Comparison of ENCODE assay signal across 15 cellular contexts in the genomic region with DNA sequence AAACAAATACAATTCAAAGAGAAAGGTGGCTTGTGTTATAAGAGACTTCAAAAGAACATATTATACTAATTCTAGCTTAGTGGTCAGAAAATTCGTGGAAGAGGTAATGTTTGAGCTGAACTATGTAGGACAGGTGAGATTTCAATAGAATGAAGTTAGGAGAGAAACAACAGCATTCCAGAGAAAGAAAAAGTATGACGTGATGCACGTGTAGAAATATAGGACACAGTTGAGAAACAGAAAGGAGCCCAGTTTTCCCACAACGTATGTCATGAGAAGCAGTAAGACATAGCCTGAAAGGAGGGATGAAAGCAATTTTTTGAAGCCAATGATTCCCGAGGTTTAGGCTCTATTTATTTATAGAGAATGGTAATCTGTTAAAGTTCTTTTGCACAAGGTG. TPM values are rescaled to one million over a fixed set of nuclear protein-coding genes. Genes with fewer than 3 reads are reported as not detected.
DNase-seq lines count a peak whose midpoint lies in the region; ATAC-seq, FAIRE-seq and TF ChIP-seq lines count a peak whose summit lies in the region.
"Had no signal": no experiment of that assay in that cellular context is flagged by ENCODE, and none has a peak within 500 bp of the region (broad histone marks: within the 10 kb centered on the region; RNA-seq: fewer than 3 reads in every experiment).

No MANE protein-coding gene starts in this region.

- no peaks in the 10 kb centered on the region for H3K4me1 Mint-ChIP-seq in Caco-2 (ENCODE audit: low read depth, unreplicated experiment)
- H3K4me1 Mint-ChIP-seq in nephron progenitor cell: no peaks in the 10 kb centered on the region
- H3K4me1 Mint-ChIP-seq: CD4-positive, alpha-beta memory T cell had no signal

- H3K9me3 ChIP-seq in Caco-2 (peaks cover 4% of the 10 kb centered on the region; the same call in 1 of the 2 replicates), GM23248 (ENCODE audit: low read depth) (no peaks in the 10 kb centered on the region), OCI-LY3 (ENCODE audit: insufficient read depth, low read length) (no peaks in the 10 kb centered on the region), keratinocyte (ENCODE audit: control insufficient read depth, low read depth, low read length) (no peaks in the 10 kb centered on the region)
- H3K9me3 ChIP-seq: HAP-1 had no signal

- H3K9me1 ChIP-seq in keratinocyte (ENCODE audit: control insufficient read depth, extremely low read depth, insufficient read depth, low read length): no peaks in the 10 kb centered on the region

- H3K4me3 Mint-ChIP-seq in Caco-2 (ENCODE audit: unreplicated experiment) (peak overlapping the region; percentile 13), nephron progenitor cell (no peak overlapping the region)
- H3K4me3 Mint-ChIP-seq: CD4-positive, alpha-beta memory T cell had no signal

- FAIRE-seq in keratinocyte (lab: Jason Lieb, UNC): peak; percentile 73
- FAIRE-seq: GM12892 had no signal

- intact Hi-C loops in Caco-2 (cut with micrococcal nuclease; ENCODE audit: unreplicated experiment): no loop called here
- intact Hi-C loops in Right ventricle myocardium superior (cut with DNase I): no loop called here

- no peak for TF ChIP-seq CTCF in Caco-2 (IDR thresholded peaks at IDR 0.05; ENCODE audit: insufficient read depth in 1 of 2, low read depth in 1 of 2, low read length in 1 of 2, severe bottlenecking in 1 of 2, unreplicated experiment in 1 of 2)
- no peak for TF ChIP-seq CTCF in OCI-LY3 (IDR thresholded peaks at IDR 0.05; ENCODE audit: low read depth, low read length)
- no peak for TF ChIP-seq CTCF in keratinocyte (optimal IDR thresholded peaks at IDR 0.05 in 1 of 3, IDR thresholded peaks at IDR 0.05 in 1 of 3, conservative IDR thresholded peaks at IDR 0.05 in 1 of 3; ENCODE audit: extremely low read depth in 1 of 3, insufficient read depth in 2 of 3, low read length in 3 of 3)
- no peak for TF ChIP-seq CTCF in nephron progenitor cell (IDR thresholded peaks at IDR 0.05)

- CTCF ChIA-PET in Caco-2 (lab: Charles Lee): no interaction called here

- peak overlapping the region; percentile 43 for H2AFZ ChIP-seq in GM23248
- H2AFZ ChIP-seq in OCI-LY3 (ENCODE audit: low read depth, low read length): no peak overlapping the region
- no peak overlapping the region for H2AFZ ChIP-seq in keratinocyte (ENCODE audit: control insufficient read depth, low read length)

- H3K79me2 ChIP-seq in GM23248 (ENCODE audit: insufficient read depth) (no peaks in the 10 kb centered on the region), OCI-LY3 (ENCODE audit: low read length) (no peaks in the 10 kb centered on the region), keratinocyte (ENCODE audit: control insufficient read depth, insufficient read depth, low read length) (no peaks in the 10 kb centered on the region)

- H3K9ac ChIP-seq in GM23248 (no peak overlapping the region), OCI-LY3 (ENCODE audit: low read length) (no peak overlapping the region), keratinocyte (ENCODE audit: control insufficient read depth, extremely low read depth, insufficient read depth, low read length) (no peak overlapping the region)

- H3K27me3 Mint-ChIP-seq in Caco-2 (ENCODE audit: insufficient read depth, unreplicated experiment) (no peaks in the 10 kb centered on the region), nephron progenitor cell (ENCODE audit: low read depth, poor library complexity) (no peaks in the 10 kb centered on the region)

- peaks cover 12% of the 10 kb centered on the region for H3K9me3 Mint-ChIP-seq in Caco-2 (ENCODE audit: unreplicated experiment)
- H3K9me3 Mint-ChIP-seq in nephron progenitor cell: peaks cover 27% of the 10 kb centered on the region

- H3K9me2 ChIP-seq in GM23248 (ENCODE audit: insufficient read depth): no peaks in the 10 kb centered on the region

- in situ Hi-C loops in GM23248 (cut with MboI): no loop called here

- H3K27me3 ChIP-seq in Caco-2 (replicated peaks; ENCODE audit: control insufficient read depth, insufficient read depth, low read length) (no peaks in the 10 kb centered on the region), GM23248 (replicated peaks; ENCODE audit: insufficient read depth) (no peaks in the 10 kb centered on the region), OCI-LY3 (ENCODE audit: low read depth, low read length) (no peaks in the 10 kb centered on the region), keratinocyte (ENCODE audit: control insufficient read depth, extremely low read depth, insufficient read depth, low read length) (no peaks in the 10 kb centered on the region)

- POLR2A ChIA-PET in Caco-2 (lab: Charles Lee): no interaction called here

- no peak for ATAC-seq in Right ventricle myocardium superior (ENCODE audit: poor library complexity)

- 32 to 37% methylated on average over 5 of the region's 5 CpGs for WGBS in GM23248 (ENCODE audit: low coverage in 1 of 2, low lambda C conversion rate in 2 of 2, missing lambda C conversion rate in 2 of 2), 2 experiments

- H3K36me3 ChIP-seq in Caco-2 (ENCODE audit: control insufficient read depth, insufficient read depth, low read length) (no peaks in the 10 kb centered on the region), GM23248 (ENCODE audit: low read depth) (no peaks in the 10 kb centered on the region), OCI-LY3 (replicated peaks; ENCODE audit: low read depth, low read length) (no peaks in the 10 kb centered on the region), keratinocyte (ENCODE audit: control insufficient read depth in 2 of 2, extremely low read depth in 1 of 2, insufficient read depth in 2 of 2, low read length in 2 of 2) (no peaks in the 10 kb centered on the region)
- H3K36me3 ChIP-seq: HAP-1 had no signal

- BruUV-seq in Caco-2 (replicated peaks; lab: Mats Ljungman, UMichigan): no TSS peak

- H4K20me1 ChIP-seq in GM23248 (ENCODE audit: insufficient read depth): no peaks in the 10 kb centered on the region
- H4K20me1 ChIP-seq in OCI-LY3 (ENCODE audit: insufficient read depth, low read length): no peaks in the 10 kb centered on the region
- no peaks in the 10 kb centered on the region for H4K20me1 ChIP-seq in keratinocyte (ENCODE audit: control insufficient read depth, extremely low read depth, insufficient read depth, low read length)

- H3K36me3 Mint-ChIP-seq in Caco-2 (ENCODE audit: insufficient read depth, unreplicated experiment) (no peaks in the 10 kb centered on the region), nephron progenitor cell (ENCODE audit: low read depth) (peaks cover 24% of the 10 kb centered on the region)
- H3K36me3 Mint-ChIP-seq: CD4-positive, alpha-beta memory T cell had no signal

- H3K27ac Mint-ChIP-seq in Caco-2 (ENCODE audit: unreplicated experiment): no peak overlapping the region
- H3K27ac Mint-ChIP-seq in nephron progenitor cell: no peak overlapping the region
- H3K27ac Mint-ChIP-seq: CD4-positive, alpha-beta memory T cell had no signal

- H3K4me2 ChIP-seq in GM23248 (ENCODE audit: unreplicated experiment) (no peak overlapping the region), OCI-LY3 (ENCODE audit: low read length) (0 out of 2 replicates have a peak overlapping the region, but pooled peaks have one; percentile 29), keratinocyte (ENCODE audit: control insufficient read depth, extremely low read depth, insufficient read depth, low read depth, low read length) (no peak overlapping the region)

- DNase-seq in Caco-2 (no peak), GM23248 (no peak), keratinocyte (ENCODE audit: low read depth, low spot score) (no peak), putamen (ENCODE audit: low spot score) (no peak), nephron progenitor cell (no peak), Right ventricle myocardium superior (no peak)
- DNase-seq: C1 segment of cervical spinal cord; CD4-positive, alpha-beta memory T cell; COR-L47; DMS153; DND-41; GOT3 had no signal

- H3K27ac ChIP-seq in GM23248 (no peak overlapping the region), OCI-LY3 (ENCODE audit: low read length) (no peak overlapping the region), keratinocyte (ENCODE audit: control insufficient read depth, insufficient read depth, low read length) (no peak overlapping the region)

- H3F3A ChIP-seq in GM23248 (ENCODE audit: insufficient read depth): no peaks in the 10 kb centered on the region

- dilution Hi-C loops in keratinocyte (cut with MboI; ENCODE audit: extremely low pct_ligation_motif_present, low sequenced_read_pairs): no loop called here

- no peak overlapping the region for H3K4me3 ChIP-seq in Caco-2 (ENCODE audit: low read depth, low read length)
- H3K4me3 ChIP-seq in GM23248: no peak overlapping the region
- H3K4me3 ChIP-seq in OCI-LY3 (ENCODE audit: low read length): no peak overlapping the region
- H3K4me3 ChIP-seq in keratinocyte (ENCODE audit: control insufficient read depth in 2 of 3, extremely low read depth in 1 of 3, insufficient read depth in 2 of 3, low read depth in 1 of 3, low read length in 3 of 3): no peak overlapping the region
- H3K4me3 ChIP-seq: HAP-1 had no signal

- H3K4me1 ChIP-seq in Caco-2 (no peaks in the 10 kb centered on the region), GM23248 (ENCODE audit: insufficient read depth) (no peaks in the 10 kb centered on the region), OCI-LY3 (ENCODE audit: low read length) (no peaks in the 10 kb centered on the region), keratinocyte (ENCODE audit: control insufficient read depth, extremely low read depth, insufficient read depth, low read length) (no peaks in the 10 kb centered on the region)
- H3K4me1 ChIP-seq: HAP-1 had no signal

RNA-seq across cellular contexts. Expression of gene P3H2, which starts 18.7 kb away (rescaled TPM):
- total RNA-seq in Caco-2 (2022): 37.9 and 55.8 TPM in 2 replicates
- total RNA-seq in GM23248 (2014; rRNA removed; shearing (Covaris generic)): 14.9 and 41.5 TPM in 2 replicates
- 4.7 and 5.3 TPM in 2 replicates for polyA plus RNA-seq in GM23248 (2016; fragmentation: Nextera tagmentation; extraction: Ambion mirVana)
- polyA plus RNA-seq in keratinocyte: 80.7 to 115 TPM (median 91.4 TPM) in 3 replicates
- polyA plus RNA-seq in keratinocyte (2011; ENCODE audit: low read depth): 160 TPM
- polyA plus RNA-seq in keratinocyte (2011; cell fraction: cytosol; rRNA removed): 56.0 and 77.5 TPM in 2 replicates
- polyA plus RNA-seq in keratinocyte (2011; cell fraction: nucleus; rRNA removed): 143 and 179 TPM in 2 replicates
- 43.2 and 72.1 TPM in 2 replicates for polyA plus RNA-seq in keratinocyte (2012; ENCODE audit: low replicate concordance)
- 27.9 to 146 TPM (median 80.1 TPM) in 3 replicates for polyA minus RNA-seq in keratinocyte
- polyA minus RNA-seq in keratinocyte (2011; cell fraction: cytosol; rRNA and poly(A)+ RNA removed): 72.9 TPM
- polyA minus RNA-seq in keratinocyte (2011; cell fraction: nucleus; rRNA and poly(A)+ RNA removed): 119 and 286 TPM in 2 replicates
- 1.3 TPM for total RNA-seq in Right ventricle myocardium superior
- total RNA-seq: CD4-positive, alpha-beta memory T cell had no signal
- polyA plus RNA-seq: CD4-positive, alpha-beta memory T cell had no signal
